In the genomic region with DNA sequence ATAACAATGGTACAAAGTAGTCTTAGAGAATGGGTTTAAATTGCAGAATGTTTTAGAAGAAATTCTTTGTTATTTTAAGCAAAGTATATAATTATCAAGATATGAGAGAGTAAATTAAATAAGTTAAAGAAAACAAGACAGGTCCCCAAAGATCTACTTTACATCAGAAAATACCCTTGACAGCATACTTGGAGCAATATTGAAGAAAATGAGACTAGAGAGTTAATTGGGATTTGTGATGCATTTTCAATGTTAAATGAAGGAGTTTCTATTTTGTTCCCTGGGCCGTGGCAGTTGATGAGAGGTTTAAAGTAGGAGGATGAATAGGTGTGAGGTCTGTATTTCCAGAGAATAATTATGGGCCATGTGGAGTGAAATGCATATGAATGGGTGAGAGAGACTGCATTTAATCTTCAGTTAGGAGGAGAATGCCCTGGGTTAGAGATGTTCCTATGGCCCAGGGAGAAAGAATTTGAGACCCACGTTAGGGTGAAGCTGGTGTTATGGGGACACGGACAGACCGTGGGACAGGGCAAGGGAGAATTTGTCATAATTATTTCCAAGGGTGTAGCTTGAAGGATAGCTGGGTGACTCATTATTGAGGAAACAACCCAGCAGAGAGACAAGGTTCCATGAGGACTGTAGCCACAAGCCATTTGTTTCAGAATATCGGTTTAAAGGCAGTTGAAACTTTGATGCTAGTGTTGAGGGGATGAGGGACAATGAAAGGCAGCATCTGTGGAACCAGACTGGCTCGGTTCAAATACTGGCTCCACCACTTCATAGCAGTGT, we compare ENCODE assay signal across 18 cellular contexts. TPM values are rescaled to one million over a fixed set of nuclear protein-coding genes. Genes with fewer than 3 reads are reported as not detected.
DNase-seq lines count a peak whose midpoint lies in the region; ATAC-seq, FAIRE-seq and TF ChIP-seq lines count a peak whose summit lies in the region.
"Had no signal": no experiment of that assay in that cellular context is flagged by ENCODE, and none has a peak within 500 bp of the region (broad histone marks: within the 10 kb centered on the region; RNA-seq: fewer than 3 reads in every experiment).

No MANE protein-coding gene starts in this region.

- H2BK120ac ChIP-seq in H1 (replicated peaks; ENCODE audit: low read depth, low read length): no peak overlapping the region

- TF ChIP-seq CTCF in OCI-LY7 (conservative IDR thresholded peaks at IDR 0.05; ENCODE audit: low read length) (no peak), H1 (IDR thresholded peaks at IDR 0.05; ENCODE audit: control extremely low read depth in 1 of 3, insufficient read depth in 1 of 3, low read depth in 1 of 3, low read length in 3 of 3) (no peak)

- no peak overlapping the region for H2BK15ac ChIP-seq in H1 (ENCODE audit: low read length)

- CTCF ChIA-PET in OCI-LY7 (lab: Charles Lee; ENCODE audit: unreplicated experiment): interaction anchor here (0.5 to 1.5 kb wide), 3 partner anchors 14 to 441 kb away, joined by 3 to 8 read pairs (median 5); no protein-coding TSS in a partner anchor
- CTCF ChIA-PET in H1 (lab: Charles Lee; ENCODE audit: partially characterized antibody): interaction anchor here (1.3 kb wide), 1 partner anchor 158 kb away, joined by 3 read pairs; no protein-coding TSS in a partner anchor
- CTCF ChIA-PET in activated CD4-positive, alpha-beta T cell treated with anti-CD3 and anti-CD28 coated beads for 36 hours (lab: Charles Lee): interaction anchor here (1.4 kb wide), 1 partner anchor 68 kb away, joined by 3 read pairs; no protein-coding TSS in a partner anchor

- no peaks in the 10 kb centered on the region for H3K9me2 ChIP-seq in OCI-LY7 (ENCODE audit: insufficient read depth, low read length)

- H3K79me1 ChIP-seq in H1 (ENCODE audit: low read depth, low read length): no peaks in the 10 kb centered on the region

- 88% methylated on average over 6 of the region's 6 CpGs for WGBS in right cardiac atrium
- WGBS in H1 (ENCODE audit: extremely low coverage in 1 of 2, insufficient coverage in 1 of 2, insufficient read length in 1 of 2, insufficient replicate concordance in 2 of 2, low coverage in 1 of 2, low lambda C conversion rate in 2 of 2, missing lambda C conversion rate in 1 of 2), 2 experiments: 82% methylated on average over 6 of the region's 6 CpGs; no CpG with 5 or more reads in 1 of the 2 experiments

- no peaks in the 10 kb centered on the region for H3K27me3 Mint-ChIP-seq in stimulated activated naive B cell treated with anti-CD40 and anti-IgM and Interleukin-4, amounts not matched to agents 10 μg/mL and 1 μg/mL and 100 μg/mL, for 72 hours
- H3K27me3 Mint-ChIP-seq in activated CD4-positive, alpha-beta T cell treated with anti-CD3 and anti-CD28 coated beads for 36 hours: no peaks in the 10 kb centered on the region

- no peak overlapping the region for H2BK20ac ChIP-seq in H1 (ENCODE audit: low read length)

- H3K9me3 Mint-ChIP-seq in stimulated activated naive B cell treated with anti-CD40 and anti-IgM and Interleukin-4, amounts not matched to agents 10 μg/mL and 1 μg/mL and 100 μg/mL, for 72 hours: peaks cover 10 to 13% of the 10 kb centered on the region in 2 donors
- H3K9me3 Mint-ChIP-seq in activated CD4-positive, alpha-beta T cell treated with anti-CD3 and anti-CD28 coated beads for 36 hours (ENCODE audit: low read depth): peaks cover 4% of the 10 kb centered on the region

- no peak overlapping the region for H4K91ac ChIP-seq in H1 (replicated peaks; ENCODE audit: insufficient read length, low read length)

- H3K9me3 ChIP-seq in right cardiac atrium (ENCODE audit: control insufficient read depth, low read length) (no peaks in the 10 kb centered on the region), OCI-LY7 (ENCODE audit: low read length) (no peaks in the 10 kb centered on the region), H1 (ENCODE audit: insufficient read depth in 2 of 2, low read depth in 1 of 2, low read length in 1 of 2) (no peaks in the 10 kb centered on the region)
- H3K9me3 ChIP-seq: colonic mucosa, ovary had no signal

- no peaks in the 10 kb centered on the region; the same call in 1 of the 2 replicates for H4K20me1 ChIP-seq in OCI-LY7 (ENCODE audit: insufficient read depth, low read length)
- H4K20me1 ChIP-seq in H1 (replicated peaks in 1 of 2; ENCODE audit: control insufficient read depth in 1 of 2, insufficient read depth in 2 of 2, low read length in 2 of 2): peaks cover 9 to 18% of the 10 kb centered on the region in 2 experiments

- H3K27ac ChIP-seq in right cardiac atrium (ENCODE audit: low read length) (peak overlapping the region; percentile 45), OCI-LY7 (ENCODE audit: low read depth, low read length, poor library complexity, severe bottlenecking) (peak overlapping the region; percentile 94), H1 (ENCODE audit: low read depth, low read length) (no peak overlapping the region)
- H3K27ac ChIP-seq: colonic mucosa, ovary, SK-N-MC had no signal

- no peak for TF ChIP-seq RAD21 in H1 (IDR thresholded peaks at IDR 0.05 in 1 of 2, conservative IDR thresholded peaks at IDR 0.05 in 1 of 2; ENCODE audit: low read depth in 2 of 2, low read length in 2 of 2)

- H3K79me2 ChIP-seq in OCI-LY7 (ENCODE audit: insufficient read depth, low read depth, low read length): peaks cover 77% of the 10 kb centered on the region; the same call in 1 of the 2 replicates
- no peaks in the 10 kb centered on the region for H3K79me2 ChIP-seq in H1 (ENCODE audit: control insufficient read depth in 1 of 2, insufficient read depth in 2 of 2, low read length in 2 of 2)

- no peak overlapping the region for H3K18ac ChIP-seq in H1 (ENCODE audit: extremely low read depth, low read length)

- H2AFZ ChIP-seq in OCI-LY7 (ENCODE audit: low read length) (no peak overlapping the region), H1 (ENCODE audit: low read length) (no peak overlapping the region)

- H3K4me2 ChIP-seq in OCI-LY7 (ENCODE audit: low read length) (peak overlapping the region; percentile 61), H1 (ENCODE audit: insufficient read depth in 1 of 2, low read depth in 2 of 2, low read length in 2 of 2) (no peak overlapping the region)

- no peak overlapping the region for H3K9ac ChIP-seq in H1 (replicated peaks in 1 of 4; ENCODE audit: extremely low read depth in 1 of 4, low read depth in 3 of 4, low read length in 3 of 4)

- TF ChIP-seq EP300 in H1 (IDR thresholded peaks at IDR 0.05; ENCODE audit: borderline replicate concordance in 1 of 2, low read depth in 2 of 2, low read length in 2 of 2): no peak

- H3K4me1 Mint-ChIP-seq in stimulated activated naive B cell treated with anti-CD40 and anti-IgM and Interleukin-4, amounts not matched to agents 10 μg/mL and 1 μg/mL and 100 μg/mL, for 72 hours: peaks cover 66 to 97% of the 10 kb centered on the region in 2 donors
- peaks cover 48% of the 10 kb centered on the region for H3K4me1 Mint-ChIP-seq in activated CD4-positive, alpha-beta T cell treated with anti-CD3 and anti-CD28 coated beads for 36 hours

- H3K36me3 ChIP-seq in OCI-LY7 (ENCODE audit: insufficient read depth, low read length): peaks cover 33% of the 10 kb centered on the region
- H3K36me3 ChIP-seq in H1 (ENCODE audit: control insufficient read depth in 2 of 4, insufficient read depth in 4 of 4, low read length in 3 of 4): peaks cover 0 to 4% (median 0%) of the 10 kb centered on the region in 4 experiments; a peak in 1 of 8 replicates
- H3K36me3 ChIP-seq: colonic mucosa, ovary had no signal

- no peaks in the 10 kb centered on the region for H3K23me2 ChIP-seq in H1 (ENCODE audit: low read depth, low read length)

- H4K5ac ChIP-seq in H1 (ENCODE audit: insufficient read length, low read depth, low read length): no peak overlapping the region

- H3K23ac ChIP-seq in H1 (ENCODE audit: insufficient read length): no peak overlapping the region

- no peak overlapping the region for H2AK5ac ChIP-seq in H1 (ENCODE audit: low read depth, low read length)

- POLR2A ChIA-PET in OCI-LY7 (lab: Charles Lee) (interaction anchor here (0.8 to 12.1 kb wide), 7 partner anchors 14 to 26 kb away, joined by 3 to 115 read pairs (median 4); a partner anchor contains a TSS), H1 (lab: Charles Lee; ENCODE audit: partially characterized antibody) (no interaction called here)
- POLR2A ChIA-PET in activated CD4-positive, alpha-beta T cell treated with anti-CD3 and anti-CD28 coated beads for 36 hours (lab: Charles Lee): no interaction called here

- peak overlapping the region; percentile 5 for H3K27ac Mint-ChIP-seq in stimulated activated naive B cell treated with anti-CD40 and anti-IgM and Interleukin-4, amounts not matched to agents 10 μg/mL and 1 μg/mL and 100 μg/mL, for 72 hours
- H3K27ac Mint-ChIP-seq in activated CD4-positive, alpha-beta T cell treated with anti-CD3 and anti-CD28 coated beads for 36 hours: no peak overlapping the region

- H3K14ac ChIP-seq in H1 (ENCODE audit: insufficient read length): no peak overlapping the region

- FAIRE-seq in H1 (lab: Jason Lieb, UNC): no peak
- FAIRE-seq: small intestine, TTC549 had no signal

- DNase-seq in right cardiac atrium (no peak), Right ventricle myocardium inferior (ENCODE audit: missing footprints) (no peak), OCI-LY7 (ENCODE audit: low spot score) (no peak), H1 (ENCODE audit: low read depth in 1 of 2, low spot score in 2 of 2) (no peak), COR-L47 (lab: John Stamatoyannopoulos, UW) (no peak), left colon (no peak)
- DNase-seq in stimulated activated naive B cell treated with anti-CD40 and anti-IgM and Interleukin-4, amounts not matched to agents 10 μg/mL and 1 μg/mL and 100 μg/mL, for 72 hours: no peak
- no peak for DNase-seq in activated CD4-positive, alpha-beta T cell treated with anti-CD3 and anti-CD28 coated beads for 36 hours
- DNase-seq: ACHN; activated CD4-positive, alpha-beta T cell treated with anti-CD3 and anti-CD28 coated beads, Interleukin-2, amount 50 U/mL, for 48 hours; anterior cingulate cortex; colonic mucosa; NCI-H1694 treated with DMSO at 0.1 percent for 48 hours; ovary; small intestine; stimulated activated naive CD4-positive, alpha-beta T cell treated with Interleukin-2 at 50 U/mL for 16 hours had no signal

- no peak overlapping the region for H4K8ac ChIP-seq in H1 (ENCODE audit: extremely low read depth, insufficient read depth, low read length)

- intact Hi-C loops in right cardiac atrium (cut with DNase I): no loop called here
- intact Hi-C loops in Right ventricle myocardium inferior (cut with DNase I): loop anchor here (5.0 kb wide), 1 partner anchor 36 kb away; no protein-coding TSS in a partner anchor
- intact Hi-C loops in OCI-LY7 (cut with micrococcal nuclease; ENCODE audit: unreplicated experiment): no loop called here
- intact Hi-C loops in activated CD4-positive, alpha-beta T cell treated with anti-CD3 and anti-CD28 coated beads for 36 hours (cut with DNase I, micrococcal nuclease): no loop called here
- intact Hi-C loops in left colon (cut with DNase I, micrococcal nuclease): no loop called here

- no peaks in the 10 kb centered on the region for H3K27me3 ChIP-seq in right cardiac atrium (ENCODE audit: control insufficient read depth, insufficient read depth)
- H3K27me3 ChIP-seq in H1 (replicated peaks in 1 of 4; ENCODE audit: control insufficient read depth in 3 of 4, extremely low read depth in 1 of 4, insufficient read depth in 3 of 4, low read length in 3 of 4): no peaks in the 10 kb centered on the region; a peak in 2 of 7 replicates
- H3K27me3 ChIP-seq: colonic mucosa, ovary had no signal

- TF ChIP-seq POLR2A in H1 (IDR thresholded peaks at IDR 0.05; ENCODE audit: control extremely low read depth in 1 of 2, low read depth in 2 of 2, low read length in 2 of 2): no peak

- H3K36me3 Mint-ChIP-seq in stimulated activated naive B cell treated with anti-CD40 and anti-IgM and Interleukin-4, amounts not matched to agents 10 μg/mL and 1 μg/mL and 100 μg/mL, for 72 hours: peaks cover 46 to 67% of the 10 kb centered on the region in 2 donors
- peaks cover 36% of the 10 kb centered on the region for H3K36me3 Mint-ChIP-seq in activated CD4-positive, alpha-beta T cell treated with anti-CD3 and anti-CD28 coated beads for 36 hours (ENCODE audit: low read depth)

- no TSS peak for BruUV-seq in OCI-LY7 (replicated peaks; lab: Mats Ljungman, UMichigan)

- H2BK12ac ChIP-seq in H1 (ENCODE audit: low read depth, low read length): no peak overlapping the region

- H3K4me1 ChIP-seq in right cardiac atrium (ENCODE audit: control insufficient read depth, insufficient read depth, low read length) (peaks cover 8% of the 10 kb centered on the region), OCI-LY7 (ENCODE audit: insufficient read depth, low read length, poor library complexity, severe bottlenecking) (peaks cover 97% of the 10 kb centered on the region), H1 (replicated peaks in 1 of 4; ENCODE audit: control insufficient read depth in 3 of 4, insufficient read depth in 4 of 4, low read length in 3 of 4) (peaks cover 0 to 2% (median 0%) of the 10 kb centered on the region in 4 experiments; a peak in 1 of 7 replicates)
- H3K4me1 ChIP-seq: colonic mucosa had no signal

- no peak overlapping the region for H3K4ac ChIP-seq in H1 (replicated peaks; ENCODE audit: insufficient read length, low read depth, low read length)

- H2BK5ac ChIP-seq in H1 (ENCODE audit: low read depth, low read length): no peak overlapping the region

- no peak overlapping the region for H3K56ac ChIP-seq in H1 (replicated peaks; ENCODE audit: insufficient read length, low read depth, low read length)

- peak overlapping the region; percentile 1 to 3 for H3K4me3 Mint-ChIP-seq in stimulated activated naive B cell treated with anti-CD40 and anti-IgM and Interleukin-4, amounts not matched to agents 10 μg/mL and 1 μg/mL and 100 μg/mL, for 72 hours
- no peak overlapping the region for H3K4me3 Mint-ChIP-seq in activated CD4-positive, alpha-beta T cell treated with anti-CD3 and anti-CD28 coated beads for 36 hours

- no peak overlapping the region for H3K4me3 ChIP-seq in right cardiac atrium (ENCODE audit: low read length)
- H3K4me3 ChIP-seq in OCI-LY7 (ENCODE audit: low read depth, low read length, poor library complexity, severe bottlenecking): peak overlapping the region; percentile 45
- H3K4me3 ChIP-seq in H1 (ENCODE audit: extremely low read depth in 1 of 4, insufficient read depth in 2 of 4, low read depth in 3 of 4, low read length in 4 of 4): no peak overlapping the region
- H3K4me3 ChIP-seq: colonic mucosa, ovary, SK-N-MC had no signal

- ATAC-seq in right cardiac atrium (no peak), Right ventricle myocardium inferior (no peak), left colon (no peak)
- no peak for ATAC-seq in stimulated activated naive B cell treated with anti-CD40 and anti-IgM and Interleukin-4, amounts not matched to agents 10 μg/mL and 1 μg/mL and 100 μg/mL, for 72 hours (replicated peaks)
- no peak for ATAC-seq in activated CD4-positive, alpha-beta T cell treated with anti-CD3 and anti-CD28 coated beads for 36 hours

RNA-seq across cellular contexts. Expression of a gene that starts 22.7 kb away (rescaled TPM):
- 100 to 1,000 TPM; 112 to 156 (median 134) TPM for total RNA-seq in right cardiac atrium
- 29.0 TPM for polyA plus RNA-seq in right cardiac atrium
- 92.3 TPM for total RNA-seq in Right ventricle myocardium inferior
- total RNA-seq in OCI-LY7 (2014; rRNA removed; shearing (Covaris generic)): 39.1 and 60.8 TPM in 2 replicates
- 58.4 and 68.0 TPM in 2 replicates for total RNA-seq in OCI-LY7 (2022)
- total RNA-seq in H1 (2021; fragmentation: NEBNext Ultra II Directional; extraction: Animal tissue kit (Norgen Biotek cat#: 25700)): 49.2 and 49.4 TPM in 2 replicates
- polyA plus RNA-seq in H1 (2011; rRNA removed): 10.9 and 11.2 TPM in 2 replicates
- 14.8 TPM for polyA plus RNA-seq in H1 (2011; cell fraction: cytosol; rRNA removed)
- polyA plus RNA-seq in H1 (2011; cell fraction: nucleus; rRNA removed): 20.7 TPM
- polyA plus RNA-seq in H1 (2012, experiment 1 of 2): 16.3 to 23.5 TPM (median 19.1 TPM) in 4 replicates
- 1.8 TPM for polyA plus RNA-seq in H1 (2012, experiment 2 of 2)
- polyA plus RNA-seq in H1 (2013, experiment 1 of 2): 21.6 TPM
- polyA plus RNA-seq in H1 (2013, experiment 2 of 2): 23.7 TPM
- polyA minus RNA-seq in H1 (2011; rRNA and poly(A)+ RNA removed): 66.6 and 90.3 TPM in 2 replicates
- polyA minus RNA-seq in H1 (2011; cell fraction: cytosol; rRNA and poly(A)+ RNA removed): 26.0 TPM
- polyA minus RNA-seq in H1 (2011; cell fraction: nucleus; rRNA and poly(A)+ RNA removed): 119 TPM
- total RNA-seq in activated CD4-positive, alpha-beta T cell treated with anti-CD3 and anti-CD28 coated beads for 36 hours: 10 to 100 TPM; 22.2 to 25.7 TPM
- 10 to 100 TPM; 62.1 to 93.6 TPM for total RNA-seq in left colon
